In the genomic region with DNA sequence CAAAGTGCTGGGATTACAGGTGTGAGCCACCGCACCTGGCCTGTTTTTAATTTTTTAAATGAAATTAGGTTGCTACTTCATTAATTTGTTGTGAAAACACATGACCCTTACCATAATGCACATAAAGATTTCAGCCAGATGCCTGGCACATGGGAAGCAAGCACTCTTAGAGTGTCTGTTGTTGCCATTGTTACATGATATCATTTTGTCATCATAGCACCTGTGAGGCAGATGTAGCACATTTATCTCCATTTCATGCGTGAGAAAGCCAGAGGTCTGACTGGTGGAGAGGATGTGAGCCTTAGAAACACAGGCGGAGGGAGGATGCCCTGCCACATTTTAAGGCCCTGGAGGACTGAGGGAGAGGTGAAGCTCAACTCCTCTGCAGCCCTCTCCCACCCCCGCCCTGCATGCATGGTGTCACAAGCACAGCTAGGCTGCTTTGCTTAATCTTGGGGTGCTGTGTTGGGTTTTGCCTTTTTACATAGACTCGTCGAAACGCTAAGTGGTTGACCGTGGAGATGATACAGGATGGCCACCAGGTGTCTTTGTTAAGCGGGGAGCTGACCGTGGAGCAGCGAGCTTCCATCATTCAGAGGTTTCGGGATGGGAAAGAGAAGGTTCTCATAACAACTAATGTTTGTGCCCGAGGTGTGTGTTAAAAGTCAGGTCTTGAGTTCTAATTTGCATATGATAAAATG, we compare ENCODE assay signal across 1 cellular context.
TF ChIP-seq lines count a peak whose summit lies in the region.

No MANE protein-coding gene starts in this region.

TF ChIP-seq in H1, 55 proteins besides CTCF, POLR2A, EP300 and RAD21:
- TF ChIP-seq KDM4A (IDR thresholded peaks at IDR 0.05; ENCODE audit: low read depth, low read length, severe bottlenecking) (no peak), BCL11A (IDR thresholded peaks at IDR 0.05; ENCODE audit: low read depth in 2 of 2, low read length in 2 of 2) (no peak), TAF1 (IDR thresholded peaks at IDR 0.05; ENCODE audit: low read depth, low read length) (no peak), KDM1A (IDR thresholded peaks at IDR 0.05; ENCODE audit: borderline replicate concordance, low read length) (no peak), CHD1 (IDR thresholded peaks at IDR 0.05; ENCODE audit: low read depth, low read length) (no peak)
- TF ChIP-seq, protein P1, sequence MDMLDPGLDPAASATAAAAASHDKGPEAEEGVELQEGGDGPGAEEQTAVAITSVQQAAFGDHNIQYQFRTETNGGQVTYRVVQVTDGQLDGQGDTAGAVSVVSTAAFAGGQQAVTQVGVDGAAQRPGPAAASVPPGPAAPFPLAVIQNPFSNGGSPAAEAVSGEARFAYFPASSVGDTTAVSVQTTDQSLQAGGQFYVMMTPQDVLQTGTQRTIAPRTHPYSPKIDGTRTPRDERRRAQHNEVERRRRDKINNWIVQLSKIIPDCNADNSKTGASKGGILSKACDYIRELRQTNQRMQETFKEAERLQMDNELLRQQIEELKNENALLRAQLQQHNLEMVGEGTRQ (IDR thresholded peaks at IDR 0.05; ENCODE audit: low read length): no peak
